Comparison of ENCODE assay signal across 1 cellular context in genomic region chr6:12295558-12296254, GRCh38.
TF ChIP-seq lines count a peak whose summit lies in the region.

No MANE protein-coding gene starts in this region.

TF ChIP-seq in HepG2, 621 proteins besides CTCF, POLR2A, EP300 and RAD21:
- no peak for TF ChIP-seq IRX3 (CRISPR knock-in tag; IDR thresholded peaks at IDR 0.05; ENCODE audit: borderline replicate concordance, low read depth)
- TF ChIP-seq ASH2L (IDR thresholded peaks at IDR 0.05; ENCODE audit: insufficient read length, low read depth, low read length), result no peak
- no peak for TF ChIP-seq MED8 (CRISPR knock-in tag; IDR thresholded peaks at IDR 0.05; ENCODE audit: insufficient replicate concordance)
- peak; percentile 35 for TF ChIP-seq ZNF687 (CRISPR knock-in tag; IDR thresholded peaks at IDR 0.05)
- TF ChIP-seq ZNF296 (CRISPR knock-in tag; conservative IDR thresholded peaks at IDR 0.05), result no peak
